Comparison of ENCODE assay signal across 23 cellular contexts in the genomic region with DNA sequence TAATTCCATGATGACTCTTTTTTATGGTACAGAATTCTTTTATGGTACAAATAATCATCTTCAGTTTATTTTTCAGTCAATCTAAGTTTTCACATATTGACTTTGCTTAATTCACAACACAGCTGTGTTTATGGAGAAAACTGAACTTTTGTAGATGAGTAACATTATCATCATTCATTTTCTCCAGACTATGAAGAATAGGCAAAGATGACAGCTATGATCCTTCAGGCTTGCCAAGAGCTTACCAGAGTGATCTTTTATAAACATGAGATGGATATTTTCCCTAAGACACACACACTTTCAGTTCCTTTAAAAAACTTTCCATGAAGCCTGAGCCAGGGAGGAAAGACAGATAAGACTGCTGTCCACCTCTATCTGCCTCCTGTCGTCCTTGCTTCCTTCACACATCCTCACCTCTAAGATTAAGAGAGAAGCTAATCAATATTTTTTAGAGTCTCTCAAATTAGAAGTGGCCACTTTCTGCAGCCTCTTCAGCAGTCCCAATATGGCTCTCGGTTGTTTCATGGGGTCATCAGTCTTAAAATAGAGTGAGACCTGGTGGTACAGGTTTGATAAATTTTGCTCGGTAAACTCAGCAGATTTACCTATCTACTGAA.
"Had no signal": no experiment of that assay in that cellular context is flagged by ENCODE, and none has a peak within 500 bp of the region (broad histone marks: within the 10 kb centered on the region; RNA-seq: fewer than 3 reads in every experiment).

No MANE protein-coding gene starts in this region.

- H3K4me3 ChIP-seq: esophagus muscularis mucosa, hepatocyte, lower lobe of right lung, prostate gland, right lobe of liver, tibial artery, upper lobe of right lung, vagina had no signal

- H3K4me1 ChIP-seq: foreskin keratinocyte, lower lobe of right lung, parathyroid adenoma, prostate gland, right lobe of liver, tibial artery, upper lobe of right lung, vagina had no signal

- H3K4me1 Mint-ChIP-seq: memory B cell; mesothelial cell of epicardium; naive B cell; nephron; stimulated activated effector memory CD8-positive, alpha-beta T cell treated with anti-CD3 and anti-CD28 coated beads, Interleukin-12 subunit alpha, Interleukin-12 subunit beta, amount 100 ng/mL, for 72 hours had no signal

- H3K27me3 ChIP-seq: esophagus muscularis mucosa, hepatocyte, right lobe of liver, tibial artery, upper lobe of right lung, vagina had no signal

- ATAC-seq: effector memory CD8-positive, alpha-beta T cell; foreskin keratinocyte; lower lobe of right lung; right lobe of liver; stimulated activated effector memory CD8-positive, alpha-beta T cell treated with anti-CD3 and anti-CD28 coated beads, Interleukin-12 subunit alpha, Interleukin-12 subunit beta, amount 100 ng/mL, for 72 hours; stimulated activated naive CD8-positive, alpha-beta T cell treated with anti-CD3 and anti-CD28 coated beads, Interleukin-15, Interleukin-2, amounts not matched to agents 100 U/mL and 50 U/mL, for 24 hours; upper lobe of right lung had no signal

- H3K4me3 Mint-ChIP-seq: dendritic cell treated with granulocyte-macrophage colony-stimulating factor and Interleukin-4, amounts not matched to agents 40 ng/mL and 50 ng/mL, for 4 days; effector memory CD8-positive, alpha-beta T cell; memory B cell; mesothelial cell of epicardium; naive B cell; nephron; stimulated activated effector memory CD8-positive, alpha-beta T cell treated with anti-CD3 and anti-CD28 coated beads, Interleukin-12 subunit alpha, Interleukin-12 subunit beta, amount 100 ng/mL, for 72 hours had no signal

- H3K9me3 ChIP-seq: lower lobe of right lung, prostate gland, tibial artery, upper lobe of right lung, vagina had no signal

- DNase-seq: effector memory CD8-positive, alpha-beta T cell; foreskin keratinocyte; head of caudate nucleus; lower lobe of right lung; naive B cell; occipital lobe; right lobe of liver; stimulated activated CD4-positive, alpha-beta T cell treated with anti-CD3 and anti-CD28 coated beads, Interleukin-4, amount 100 ng/mL, for 1 hour; stimulated activated CD8-positive, alpha-beta memory T cell treated with anti-CD3 and anti-CD28 coated beads, Interleukin-4, amount 100 ng/mL, for 48 hours; stimulated activated naive CD8-positive, alpha-beta T cell treated with anti-CD3 and anti-CD28 coated beads, Interleukin-15, Interleukin-2, amounts not matched to agents 100 U/mL and 50 U/mL, for 24 hours; tibial artery; upper lobe of right lung had no signal

- H3K27ac Mint-ChIP-seq: dendritic cell treated with granulocyte-macrophage colony-stimulating factor and Interleukin-4, amounts not matched to agents 40 ng/mL and 50 ng/mL, for 4 days; effector memory CD8-positive, alpha-beta T cell; memory B cell; mesothelial cell of epicardium; naive B cell; nephron; stimulated activated effector memory CD8-positive, alpha-beta T cell treated with anti-CD3 and anti-CD28 coated beads, Interleukin-12 subunit alpha, Interleukin-12 subunit beta, amount 100 ng/mL, for 72 hours had no signal

- H3K27me3 Mint-ChIP-seq: dendritic cell treated with granulocyte-macrophage colony-stimulating factor and Interleukin-4, amounts not matched to agents 40 ng/mL and 50 ng/mL, for 4 days; effector memory CD8-positive, alpha-beta T cell; memory B cell; naive B cell had no signal

- H3K9ac ChIP-seq: parathyroid adenoma had no signal

- H3K27ac ChIP-seq: epithelial cell of prostate, foreskin keratinocyte, hepatocyte, lower lobe of right lung, parathyroid adenoma, prostate gland, right lobe of liver, tibial artery, upper lobe of right lung, vagina had no signal

- H3K36me3 Mint-ChIP-seq: memory B cell; naive B cell; stimulated activated effector memory CD8-positive, alpha-beta T cell treated with anti-CD3 and anti-CD28 coated beads, Interleukin-12 subunit alpha, Interleukin-12 subunit beta, amount 100 ng/mL, for 72 hours had no signal

- H3K36me3 ChIP-seq: esophagus muscularis mucosa, lower lobe of right lung, prostate gland, right lobe of liver, tibial artery, upper lobe of right lung, vagina had no signal
